Comparison of ENCODE assay signal across 27 cellular contexts in genomic region chr11:118778898-118779297, GRCh38.
"Had no signal": no experiment of that assay in that cellular context is flagged by ENCODE, and none has a peak within 500 bp of the region (broad histone marks: within the 10 kb centered on the region; RNA-seq: fewer than 3 reads in every experiment).

No MANE protein-coding gene starts in this region.

- H3K27ac Mint-ChIP-seq: activated CD8-positive, alpha-beta T cell treated with anti-CD3 and anti-CD28 coated beads, Interleukin-2, amount 10 ng/mL, durations not matched to agents 7 days and 5 days; activated naive CD4-positive, alpha-beta T cell treated with anti-CD3 and anti-CD28 coated beads, Interleukin-2, amount 10 ng/mL, durations not matched to agents 7 days and 5 days had no signal

- H3K4me3 ChIP-seq: ascending aorta, body of pancreas, MG63 had no signal

- H3K9me3 ChIP-seq: ascending aorta, body of pancreas, MG63 had no signal

- DNase-seq: activated CD4-positive, alpha-beta T cell treated with anti-CD3 and anti-CD28 coated beads for 48 hours; activated CD4-positive, alpha-beta T cell treated with anti-CD3 and anti-CD28 coated beads, Interleukin-2, amount 50 U/mL, for 4 hours; activated CD4-positive, CD25-positive, alpha-beta regulatory T cell treated with anti-CD3 and anti-CD28 coated beads, Interleukin-2, amount 50 U/mL, for 72 hours; activated CD8-positive, alpha-beta memory T cell treated with anti-CD3 and anti-CD28 coated beads, Interleukin-2, amount 50 U/mL, for 48 hours; activated CD8-positive, alpha-beta T cell treated with anti-CD3 and anti-CD28 coated beads, Interleukin-2, amount 10 ng/mL, durations not matched to agents 7 days and 5 days; activated gamma-delta T cell treated with Interleukin-2 at 50 U/mL for 16 hours; activated naive CD4-positive, alpha-beta T cell treated with anti-CD3 and anti-CD28 coated beads, Interleukin-2, amount 10 ng/mL, durations not matched to agents 7 days and 5 days; activated T-cell treated with anti-CD3 and anti-CD28 coated beads, Interleukin-2, amount 50 U/mL, for 1 hour; amniotic stem cell; body of pancreas; central memory CD4-positive, alpha-beta T cell; MG63; MV-4-11; NCI-H1092 treated with DMSO at 0.1 percent for 48 hours; NCI-H1417 treated with DMSO at 0.1 percent for 48 hours; NCI-H1694; NCI-H2029; NCI-H345; NCI-H510A; NCI-H526 treated with DMSO at 0.1 percent for 48 hours; NCI-H82; SIG-M5; T-helper 17 cell; T-helper 9 cell had no signal

- H3K27me3 Mint-ChIP-seq: activated naive CD4-positive, alpha-beta T cell treated with anti-CD3 and anti-CD28 coated beads, Interleukin-2, amount 10 ng/mL, durations not matched to agents 7 days and 5 days; T-helper 17 cell had no signal

- H3K4me1 Mint-ChIP-seq: WTC11 had no signal

- H3K27me3 ChIP-seq: ascending aorta, body of pancreas, MG63 had no signal

- H3K4me3 Mint-ChIP-seq: activated CD8-positive, alpha-beta T cell treated with anti-CD3 and anti-CD28 coated beads, Interleukin-2, amount 10 ng/mL, durations not matched to agents 7 days and 5 days; activated naive CD4-positive, alpha-beta T cell treated with anti-CD3 and anti-CD28 coated beads, Interleukin-2, amount 10 ng/mL, durations not matched to agents 7 days and 5 days; T-helper 17 cell; WTC11 had no signal

- ATAC-seq: activated CD8-positive, alpha-beta T cell treated with anti-CD3 and anti-CD28 coated beads, Interleukin-2, amount 10 ng/mL, durations not matched to agents 7 days and 5 days; body of pancreas; T-helper 17 cell; WTC11 had no signal

- H3K9me3 Mint-ChIP-seq: activated naive CD4-positive, alpha-beta T cell treated with anti-CD3 and anti-CD28 coated beads, Interleukin-2, amount 10 ng/mL, durations not matched to agents 7 days and 5 days; activated T-helper 2 cell treated with anti-CD3 and anti-CD28 coated beads, Interferon-gamma antibody, Interleukin-2, Interleukin-4, amounts not matched to agents 10 μg/mL and 5 μg/mL and 100 μg/mL, durations not matched to agents 14 hours and 24 hours and 36 hours; WTC11 had no signal

- H3K27ac ChIP-seq: ascending aorta, body of pancreas had no signal
